8 cellular contexts compared by ENCODE assay signal in genomic region chr15:101258238-101259144, GRCh38. TPM values are rescaled to one million over a fixed set of nuclear protein-coding genes. Genes with fewer than 3 reads are reported as not detected.
DNase-seq lines count a peak whose midpoint lies in the region; ATAC-seq and TF ChIP-seq lines count a peak whose summit lies in the region.

No MANE protein-coding gene starts in this region.

- H3K4me1 ChIP-seq in CD8-positive, alpha-beta memory T cell (ENCODE audit: insufficient read depth, low read length), result no peaks in the 10 kb centered on the region
- peaks cover 8% of the 10 kb centered on the region for H3K4me1 ChIP-seq in lower lobe of right lung

- TF ChIP-seq CTCF in lower lobe of right lung (IDR thresholded peaks at IDR 0.05), result peak; percentile 89

- peak; percentile 27 to 64 (median 45) for DNase-seq in CD8-positive, alpha-beta memory T cell
- peak; percentile 52 for DNase-seq in NCI-H146 treated with DMSO at 0.1 percent for 48 hours (lab: John Stamatoyannopoulos, UW; ENCODE audit: unreplicated experiment)
- peak; percentile 43 for DNase-seq in UCSD-AML1 (lab: John Stamatoyannopoulos, UW; ENCODE audit: unreplicated experiment)
- peak; percentile 80 for DNase-seq in dedifferentiated amniotic fluid mesenchymal stem cell (ENCODE audit: extremely low spot score)
- DNase-seq in lower lobe of right lung, result no peak
- DNase-seq in stimulated activated naive CD8-positive, alpha-beta T cell treated with anti-CD3 and anti-CD28 coated beads, Interleukin-15, amount 100 ng/mL, for 72 hours, result peak; percentile 29 to 39
- DNase-seq in mesenteric fat pad (ENCODE audit: low spot score), result no peak

- H3K27ac ChIP-seq in CD8-positive, alpha-beta memory T cell (ENCODE audit: low read depth, low read length), result no peak overlapping the region
- no peak overlapping the region for H3K27ac ChIP-seq in lower lobe of right lung

- H3K4me3 Mint-ChIP-seq in CD8-positive, alpha-beta memory T cell, result peak overlapping the region in 1 of 7 donors; percentile 28
- H3K4me3 Mint-ChIP-seq in stimulated activated naive CD8-positive, alpha-beta T cell treated with anti-CD3 and anti-CD28 coated beads, Interleukin-15, amount 100 ng/mL, for 72 hours, result no peak overlapping the region

- peaks cover 0 to 5% (median 2%) of the 10 kb centered on the region in 3 donors for H3K4me1 Mint-ChIP-seq in CD8-positive, alpha-beta memory T cell
- H3K4me1 Mint-ChIP-seq in stimulated activated naive CD8-positive, alpha-beta T cell treated with anti-CD3 and anti-CD28 coated beads, Interleukin-15, amount 100 ng/mL, for 72 hours, result peaks cover 33% of the 10 kb centered on the region

- POLR2A ChIA-PET in CD8-positive, alpha-beta memory T cell (lab: Charles Lee), result no interaction called here

- no peaks in the 10 kb centered on the region for H3K9me3 Mint-ChIP-seq in CD8-positive, alpha-beta memory T cell
- no peaks in the 10 kb centered on the region for H3K9me3 Mint-ChIP-seq in stimulated activated naive CD8-positive, alpha-beta T cell treated with anti-CD3 and anti-CD28 coated beads, Interleukin-15, amount 100 ng/mL, for 72 hours

- no peaks in the 10 kb centered on the region for H3K9me3 ChIP-seq in CD8-positive, alpha-beta memory T cell (ENCODE audit: low read length)
- H3K9me3 ChIP-seq in lower lobe of right lung, result no peaks in the 10 kb centered on the region

- CTCF ChIA-PET in CD8-positive, alpha-beta memory T cell (lab: Charles Lee), result interaction anchor here (0.6 to 3.4 kb wide), 25 partner anchors 9 to 378 kb away, joined by 3 to 43 read pairs (median 5); no protein-coding TSS in a partner anchor

- intact Hi-C loops in lower lobe of right lung (cut with DNase I), result loop anchor here (5.0 to 10.0 kb wide), 2 partner anchors 174 to 241 kb away; no protein-coding TSS in a partner anchor

- peaks cover 10 to 16% of the 10 kb centered on the region in 2 donors for H3K27me3 Mint-ChIP-seq in CD8-positive, alpha-beta memory T cell
- H3K27me3 Mint-ChIP-seq in stimulated activated naive CD8-positive, alpha-beta T cell treated with anti-CD3 and anti-CD28 coated beads, Interleukin-15, amount 100 ng/mL, for 72 hours, result peaks cover 9% of the 10 kb centered on the region

- H3K36me3 Mint-ChIP-seq in CD8-positive, alpha-beta memory T cell, result no peaks in the 10 kb centered on the region

- peak; percentile 48 for ATAC-seq in GM19463 (IDR thresholded peaks at IDR 0.05; ENCODE audit: unreplicated experiment)
- peak; percentile 81 to 84 for ATAC-seq in lower lobe of right lung
- peak; percentile 68 for ATAC-seq in stimulated activated naive CD8-positive, alpha-beta T cell treated with anti-CD3 and anti-CD28 coated beads, Interleukin-15, amount 100 ng/mL, for 72 hours

- H3K36me3 ChIP-seq in CD8-positive, alpha-beta memory T cell (ENCODE audit: insufficient read depth, low read length), result no peaks in the 10 kb centered on the region
- no peaks in the 10 kb centered on the region for H3K36me3 ChIP-seq in lower lobe of right lung

- no peaks in the 10 kb centered on the region for H3K27me3 ChIP-seq in CD8-positive, alpha-beta memory T cell (ENCODE audit: insufficient read depth, low read length, poor library complexity, severe bottlenecking)
- no peaks in the 10 kb centered on the region for H3K27me3 ChIP-seq in lower lobe of right lung (ENCODE audit: low read depth)

- H3K4me3 ChIP-seq in CD8-positive, alpha-beta memory T cell (ENCODE audit: low read length), result no peak overlapping the region
- no peak overlapping the region for H3K4me3 ChIP-seq in lower lobe of right lung

- no peak overlapping the region for H3K27ac Mint-ChIP-seq in CD8-positive, alpha-beta memory T cell
- no peak overlapping the region for H3K27ac Mint-ChIP-seq in stimulated activated naive CD8-positive, alpha-beta T cell treated with anti-CD3 and anti-CD28 coated beads, Interleukin-15, amount 100 ng/mL, for 72 hours

RNA-seq across cellular contexts. Expression of gene CHSY1, which starts 6.6 kb away (rescaled TPM):
- total RNA-seq in CD8-positive, alpha-beta memory T cell, result 10 to 100 TPM; 49.4 to 49.7 TPM
- 3.6 TPM for polyA plus RNA-seq in CD8-positive, alpha-beta memory T cell
- total RNA-seq in lower lobe of right lung (25.6 TPM), mesenteric fat pad (53.5 TPM)

RNA-seq across cellular contexts. Expression of gene SELENOS, which starts 18.8 kb away (rescaled TPM):
- total RNA-seq in CD8-positive, alpha-beta memory T cell, result 10 to 100 TPM; 46.7 to 47.8 TPM
- polyA plus RNA-seq in CD8-positive, alpha-beta memory T cell, result 81.2 TPM
- total RNA-seq in lower lobe of right lung, result 64.5 TPM
- total RNA-seq in mesenteric fat pad, result 87.2 TPM

RNA-seq across cellular contexts. Expression of gene SNRPA1, which starts 36.6 kb away (rescaled TPM):
- 100 to 1,000 TPM; 213 to 225 TPM for total RNA-seq in CD8-positive, alpha-beta memory T cell
- 74.4 TPM for polyA plus RNA-seq in CD8-positive, alpha-beta memory T cell
- 35.4 TPM for total RNA-seq in lower lobe of right lung
- total RNA-seq in mesenteric fat pad, result 40.8 TPM

Comparison
In these comparisons a context has a peak if more than half of its experiments do, and no peak if none do; other contexts are left out.
1. DNase-seq: peak in CD8-positive, alpha-beta memory T cell (5 of 5), NCI-H146 treated with DMSO at 0.1 percent for 48 hours (single experiment), UCSD-AML1 (single experiment), dedifferentiated amniotic fluid mesenchymal stem cell (single experiment) and stimulated activated naive CD8-positive, alpha-beta T cell treated with anti-CD3 and anti-CD28 coated beads, Interleukin-15, amount 100 ng/mL, for 72 hours (2 of 2); none in lower lobe of right lung (single experiment) and mesenteric fat pad (single experiment).
2. Peak in every context shown above with its lines, with median percentiles within 50 percentile points of each other: ATAC-seq.